In the genomic region with DNA sequence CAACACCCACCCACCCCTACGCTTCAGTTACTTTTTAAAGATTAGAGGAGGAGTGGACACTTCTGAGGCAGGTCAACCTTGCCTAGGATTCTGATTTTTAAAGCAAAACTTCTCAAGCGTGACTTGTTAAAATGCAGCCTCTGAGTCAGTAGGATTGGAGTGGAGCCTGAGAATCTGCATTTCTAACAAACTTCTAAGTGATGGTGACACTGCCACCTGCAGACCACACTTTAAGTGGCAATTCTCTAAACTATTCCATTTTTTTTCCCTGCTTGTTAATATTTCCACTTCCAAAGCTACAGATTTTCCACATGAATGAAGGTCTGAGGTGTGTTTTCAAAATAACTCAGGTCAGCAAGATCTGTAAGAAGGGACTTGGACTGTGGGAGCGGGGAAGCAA, we compare ENCODE assay signal across 1 cellular context.
TF ChIP-seq lines count a peak whose summit lies in the region.

No MANE protein-coding gene starts in this region.

TF ChIP-seq in GM23338, 12 proteins besides CTCF, POLR2A, EP300 and RAD21 (continued from another document):
- TF ChIP-seq ZNF462 (CRISPR knock-in tag; IDR thresholded peaks at IDR 0.05), result no peak
- no peak for TF ChIP-seq ZNF331 (CRISPR knock-in tag; IDR thresholded peaks at IDR 0.05; ENCODE audit: low read depth)
- TF ChIP-seq EZH2 (IDR thresholded peaks at IDR 0.05; ENCODE audit: low read depth, unreplicated experiment), result no peak
- TF ChIP-seq ZNF114 (CRISPR knock-in tag; IDR thresholded peaks at IDR 0.05), result no peak
- TF ChIP-seq NANOG (IDR thresholded peaks at IDR 0.05; ENCODE audit: borderline replicate concordance), result no peak
- no peak for TF ChIP-seq EZH2phosphoT487 (IDR thresholded peaks at IDR 0.05; ENCODE audit: unreplicated experiment)
